33 cellular contexts compared by ENCODE assay signal in genomic region chr12:101847325-101847724, GRCh38.
"Had no signal": no experiment of that assay in that cellular context is flagged by ENCODE, and none has a peak within 500 bp of the region (broad histone marks: within the 10 kb centered on the region; RNA-seq: fewer than 3 reads in every experiment).

No MANE protein-coding gene starts in this region.

- H3K4me1 ChIP-seq: esophagus muscularis mucosa, gastroesophageal sphincter had no signal

- DNase-seq: activated CD4-positive, alpha-beta memory T cell treated with anti-CD3 and anti-CD28 coated beads, Interleukin-2, amount 10 ng/mL, durations not matched to agents 7 days and 5 days; activated CD4-positive, alpha-beta T cell treated with anti-CD3 and anti-CD28 coated beads for 36 hours; activated CD4-positive, alpha-beta T cell treated with anti-CD3 and anti-CD28 coated beads, Interleukin-2, amount 10 ng/mL, durations not matched to agents 7 days and 5 days; activated CD4-positive, alpha-beta T cell treated with anti-CD3 and anti-CD28 coated beads, Interleukin-2, amount 50 U/mL, for 4 hours; activated CD4-positive, CD25-positive, alpha-beta regulatory T cell; activated CD4-positive, CD25-positive, alpha-beta regulatory T cell treated with anti-CD3 and anti-CD28 coated beads, Interleukin-2, amount 50 U/mL, for 72 hours; activated CD8-positive, alpha-beta memory T cell treated with anti-CD3 and anti-CD28 coated beads, Interleukin-2, amount 50 U/mL, for 48 hours; activated effector memory CD4-positive, alpha-beta T cell treated with Interleukin-2 at 50 U/mL for 16 hours; activated gamma-delta T cell treated with Interleukin-2 at 50 U/mL for 16 hours; activated naive CD4-positive, alpha-beta T cell treated with anti-CD3 and anti-CD28 coated beads, Interleukin-2, amount 50 U/mL, for 16 hours; activated naive CD4-positive, alpha-beta T cell treated with Interleukin-2 at 50 U/mL for 16 hours; activated T-cell treated with anti-CD3 and anti-CD28 coated beads for 4 hours; activated T-cell treated with anti-CD3 and anti-CD28 coated beads, Interleukin-2, amount 50 U/mL, for 24 hours; amniotic stem cell; anterior cingulate cortex; brain microvascular endothelial cell; dermis blood vessel endothelial cell; effector CD4-positive, alpha-beta T cell; effector memory CD8-positive, alpha-beta T cell; erythroblast; foreskin melanocyte; head of caudate nucleus; T-helper 1 cell; T-helper 17 cell had no signal

- ATAC-seq: activated CD4-positive, alpha-beta T cell treated with anti-CD3 and anti-CD28 coated beads for 36 hours; activated T-helper 17 cell treated with anti-CD3 and anti-CD28 coated beads, Interleukin-2, amount 50 U/mL, for 72 hours; effector memory CD8-positive, alpha-beta T cell; gastroesophageal sphincter; T-helper 17 cell had no signal

- H3K9me3 ChIP-seq: esophagus muscularis mucosa, gastroesophageal sphincter had no signal

- H3K36me3 Mint-ChIP-seq: activated naive CD8-positive, alpha-beta T cell had no signal

- H3K4me3 Mint-ChIP-seq: activated CD4-positive, alpha-beta memory T cell treated with anti-CD3 and anti-CD28 coated beads, Interleukin-2, amount 10 ng/mL, durations not matched to agents 7 days and 5 days; activated CD4-positive, alpha-beta T cell treated with anti-CD3 and anti-CD28 coated beads for 36 hours; activated CD4-positive, alpha-beta T cell treated with anti-CD3 and anti-CD28 coated beads, Interleukin-2, amount 10 ng/mL, durations not matched to agents 7 days and 5 days; activated naive CD8-positive, alpha-beta T cell; activated T-cell treated with anti-CD3 and anti-CD28 coated beads, Interleukin-2, amount 50 U/mL, for 24 hours; activated T-helper 17 cell treated with anti-CD3 and anti-CD28 coated beads, Interleukin-2, amount 50 U/mL, for 72 hours; central memory CD8-positive, alpha-beta T cell; effector memory CD8-positive, alpha-beta T cell; T-helper 17 cell; T-helper 2 cell treated with Interferon-gamma antibody and Interleukin-4, amounts not matched to agents 5 μg/mL and 100 μg/mL, for 36 hours had no signal

- H3K4me1 Mint-ChIP-seq: activated CD4-positive, alpha-beta T cell treated with anti-CD3 and anti-CD28 coated beads, Interleukin-2, amount 10 ng/mL, durations not matched to agents 7 days and 5 days; activated T-helper 17 cell treated with anti-CD3 and anti-CD28 coated beads, Interleukin-2, amount 50 U/mL, for 72 hours; central memory CD8-positive, alpha-beta T cell had no signal

- H3K27me3 ChIP-seq: brain microvascular endothelial cell, esophagus muscularis mucosa, gastroesophageal sphincter had no signal

- H3K27ac ChIP-seq: brain microvascular endothelial cell, coronary artery, esophagus muscularis mucosa, gastroesophageal sphincter had no signal

- H3K4me3 ChIP-seq: coronary artery, esophagus muscularis mucosa, gastroesophageal sphincter had no signal

- H3K36me3 ChIP-seq: brain microvascular endothelial cell, esophagus muscularis mucosa, gastroesophageal sphincter had no signal

- H3K27me3 Mint-ChIP-seq: activated CD4-positive, alpha-beta memory T cell treated with anti-CD3 and anti-CD28 coated beads, Interleukin-2, amount 10 ng/mL, durations not matched to agents 7 days and 5 days; activated CD4-positive, alpha-beta T cell treated with anti-CD3 and anti-CD28 coated beads for 36 hours; activated CD4-positive, alpha-beta T cell treated with anti-CD3 and anti-CD28 coated beads, Interleukin-2, amount 10 ng/mL, durations not matched to agents 7 days and 5 days; activated T-cell treated with anti-CD3 and anti-CD28 coated beads, Interleukin-2, amount 50 U/mL, for 24 hours; activated T-helper 17 cell treated with anti-CD3 and anti-CD28 coated beads, Interleukin-2, amount 50 U/mL, for 72 hours; central memory CD8-positive, alpha-beta T cell; effector memory CD8-positive, alpha-beta T cell; T-helper 17 cell had no signal

- H3K27ac Mint-ChIP-seq: activated CD4-positive, alpha-beta memory T cell treated with anti-CD3 and anti-CD28 coated beads, Interleukin-2, amount 10 ng/mL, durations not matched to agents 7 days and 5 days; activated CD4-positive, alpha-beta T cell treated with anti-CD3 and anti-CD28 coated beads for 36 hours; activated CD4-positive, alpha-beta T cell treated with anti-CD3 and anti-CD28 coated beads, Interleukin-2, amount 10 ng/mL, durations not matched to agents 7 days and 5 days; activated naive CD8-positive, alpha-beta T cell; activated T-cell treated with anti-CD3 and anti-CD28 coated beads, Interleukin-2, amount 50 U/mL, for 24 hours; activated T-helper 17 cell treated with anti-CD3 and anti-CD28 coated beads, Interleukin-2, amount 50 U/mL, for 72 hours; effector memory CD8-positive, alpha-beta T cell; T-helper 17 cell; T-helper 2 cell treated with Interferon-gamma antibody and Interleukin-4, amounts not matched to agents 5 μg/mL and 100 μg/mL, for 36 hours had no signal

- H3K9me3 Mint-ChIP-seq: activated CD4-positive, alpha-beta memory T cell treated with anti-CD3 and anti-CD28 coated beads, Interleukin-2, amount 10 ng/mL, durations not matched to agents 7 days and 5 days; activated CD4-positive, alpha-beta T cell treated with anti-CD3 and anti-CD28 coated beads, Interleukin-2, amount 10 ng/mL, durations not matched to agents 7 days and 5 days; activated T-cell treated with anti-CD3 and anti-CD28 coated beads, Interleukin-2, amount 50 U/mL, for 24 hours; activated T-helper 17 cell treated with anti-CD3 and anti-CD28 coated beads, Interleukin-2, amount 50 U/mL, for 72 hours; central memory CD8-positive, alpha-beta T cell; effector memory CD8-positive, alpha-beta T cell; T-helper 2 cell treated with Interferon-gamma antibody and Interleukin-4, amounts not matched to agents 5 μg/mL and 100 μg/mL, for 36 hours had no signal

- FAIRE-seq: astrocyte, bronchial epithelial cell had no signal
